In the genomic region with DNA sequence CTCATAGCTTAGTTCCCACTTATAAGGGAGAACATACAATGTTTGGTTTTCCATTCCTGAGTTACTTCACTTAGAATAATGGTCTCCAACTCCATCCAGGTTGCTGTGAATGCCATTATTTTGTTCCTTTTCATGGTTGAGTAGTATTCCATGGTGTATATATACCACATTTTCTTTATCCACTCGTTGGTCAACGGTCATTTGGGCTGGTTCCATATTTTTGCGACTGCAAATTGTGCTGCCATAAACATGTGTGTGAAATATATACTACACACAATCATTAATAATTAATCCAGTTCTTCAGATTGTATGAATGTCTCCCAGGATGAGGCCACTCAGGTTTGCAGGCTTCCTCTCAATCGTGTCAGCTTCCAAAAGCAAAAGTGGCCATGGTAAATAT, we compare ENCODE assay signal across 5 cellular contexts. TPM values are rescaled to one million over a fixed set of nuclear protein-coding genes. Genes with fewer than 3 reads are reported as not detected.
"Had no signal": no experiment of that assay in that cellular context is flagged by ENCODE, and none has a peak within 500 bp of the region (broad histone marks: within the 10 kb centered on the region; RNA-seq: fewer than 3 reads in every experiment).

No MANE protein-coding gene starts in this region.

RNA-seq across cellular contexts. Expression of gene ROS1, which starts 42.8 kb away (rescaled TPM):
- total RNA-seq: thoracic aorta, thyroid gland, tibial nerve, urinary bladder, vagina had no signal
- polyA plus RNA-seq: urinary bladder had no signal
